ENCODE assay signal across 8 cellular contexts in genomic region chr4:94127707-94128328, GRCh38.
DNase-seq lines count a peak whose midpoint lies in the region; ATAC-seq and TF ChIP-seq lines count a peak whose summit lies in the region.

No MANE protein-coding gene starts in this region.

- no peak overlapping the region for H3K4me3 ChIP-seq in AG04449 (ENCODE audit: low read depth, low read length)
- H3K4me3 ChIP-seq in fibroblast of pulmonary artery (replicated peaks; ENCODE audit: low read depth, low read length) = no peak overlapping the region

- H3K36me3 Mint-ChIP-seq in stimulated activated naive B cell treated with anti-CD40 and anti-IgM and Interleukin-4, amounts not matched to agents 10 μg/mL and 1 μg/mL and 100 μg/mL, for 72 hours = no peaks in the 10 kb centered on the region

- peak; percentile 34 for TF ChIP-seq CTCF in AG04449 (IDR thresholded peaks at IDR 0.05; ENCODE audit: insufficient read depth, low read length, missing control alignments)
- TF ChIP-seq CTCF in fibroblast of pulmonary artery (IDR thresholded peaks at IDR 0.05; ENCODE audit: low read length, missing control alignments) = peak; percentile 69

- DNase-seq in AG04449 (ENCODE audit: low read depth, low spot score) = no peak
- peak; percentile 78 for DNase-seq in OCI-M1 (lab: John Stamatoyannopoulos, UW)
- peak; percentile 52 for DNase-seq in fibroblast of pulmonary artery (ENCODE audit: low read depth)
- no peak for DNase-seq in stimulated activated naive B cell treated with anti-CD40 and anti-IgM and Interleukin-4, amounts not matched to agents 10 μg/mL and 1 μg/mL and 100 μg/mL, for 72 hours
- DNase-seq in amygdala (lab: John Stamatoyannopoulos, UW) = no peak

- no peak overlapping the region for H3K4me3 Mint-ChIP-seq in stimulated activated naive B cell treated with anti-CD40 and anti-IgM and Interleukin-4, amounts not matched to agents 10 μg/mL and 1 μg/mL and 100 μg/mL, for 72 hours

- H3K4me1 Mint-ChIP-seq in stimulated activated naive B cell treated with anti-CD40 and anti-IgM and Interleukin-4, amounts not matched to agents 10 μg/mL and 1 μg/mL and 100 μg/mL, for 72 hours = no peaks in the 10 kb centered on the region

- POLR2A ChIA-PET in AG04449 (lab: Yijun Ruan, JAX) = no interaction called here

- H3K27me3 Mint-ChIP-seq in stimulated activated naive B cell treated with anti-CD40 and anti-IgM and Interleukin-4, amounts not matched to agents 10 μg/mL and 1 μg/mL and 100 μg/mL, for 72 hours = no peaks in the 10 kb centered on the region

- H3K9me3 Mint-ChIP-seq in stimulated activated naive B cell treated with anti-CD40 and anti-IgM and Interleukin-4, amounts not matched to agents 10 μg/mL and 1 μg/mL and 100 μg/mL, for 72 hours = peaks cover 2 to 3% of the 10 kb centered on the region in 2 donors

- CTCF ChIA-PET in AG04449 (lab: Yijun Ruan, JAX) = interaction anchor here (1.0 kb wide), 1 partner anchor 12 kb away, joined by 3 read pairs; no protein-coding TSS in a partner anchor

- ATAC-seq in GM18499 (IDR thresholded peaks at IDR 0.05; ENCODE audit: insufficient read depth, unreplicated experiment) (peak; percentile 58), HG02981 (IDR thresholded peaks at IDR 0.05; ENCODE audit: unreplicated experiment) (peak; percentile 83), HG03457 (IDR thresholded peaks at IDR 0.05; ENCODE audit: unreplicated experiment) (no peak)
- peak; percentile 44 to 45 for ATAC-seq in stimulated activated naive B cell treated with anti-CD40 and anti-IgM and Interleukin-4, amounts not matched to agents 10 μg/mL and 1 μg/mL and 100 μg/mL, for 72 hours (replicated peaks)

- H3K27ac Mint-ChIP-seq in stimulated activated naive B cell treated with anti-CD40 and anti-IgM and Interleukin-4, amounts not matched to agents 10 μg/mL and 1 μg/mL and 100 μg/mL, for 72 hours = no peak overlapping the region

Comparison
In these comparisons a context has a peak if more than half of its experiments do, and no peak if none do; other contexts are left out.
1. DNase-seq: peak in OCI-M1 (single experiment) and fibroblast of pulmonary artery (single experiment); none in AG04449 (single experiment), stimulated activated naive B cell treated with anti-CD40 and anti-IgM and Interleukin-4, amounts not matched to agents 10 μg/mL and 1 μg/mL and 100 μg/mL, for 72 hours (single experiment) and amygdala (0 of 56).